ENCODE assay signal across 22 cellular contexts in genomic region chr3:160633361-160634083, GRCh38. TPM values are rescaled to one million over a fixed set of nuclear protein-coding genes. Genes with fewer than 3 reads are reported as not detected.
DNase-seq lines count a peak whose midpoint lies in the region; ATAC-seq, FAIRE-seq and TF ChIP-seq lines count a peak whose summit lies in the region.
"Had no signal": no experiment of that assay in that cellular context is flagged by ENCODE, and none has a peak within 500 bp of the region (broad histone marks: within the 10 kb centered on the region; RNA-seq: fewer than 3 reads in every experiment).

No MANE protein-coding gene starts in this region.

- no peaks in the 10 kb centered on the region for H3K9me2 ChIP-seq in Loucy (replicated peaks; ENCODE audit: low read depth, low read length)

- no peak overlapping the region for H3K4ac ChIP-seq in H1 (replicated peaks; ENCODE audit: insufficient read length, low read depth, low read length)

- POLR2A ChIA-PET in activated CD4-positive, alpha-beta T cell treated with anti-CD3 and anti-CD28 coated beads for 36 hours (lab: Charles Lee): no interaction called here
- POLR2A ChIA-PET in H1 (lab: Charles Lee; ENCODE audit: partially characterized antibody): no interaction called here

- H3K23ac ChIP-seq in H1 (ENCODE audit: insufficient read length): no peak overlapping the region

- H3K36me3 ChIP-seq in Loucy (ENCODE audit: insufficient read depth, low read length): no peaks in the 10 kb centered on the region
- H3K36me3 ChIP-seq in H1 (ENCODE audit: control insufficient read depth in 2 of 4, insufficient read depth in 4 of 4, low read length in 3 of 4): no peaks in the 10 kb centered on the region
- H3K36me3 ChIP-seq: BLaER1 treated with 17β-estradiol and CSF1 and Interleukin-3, amounts not matched to agents 10 nM and 100 nM had no signal

- H3K4me2 ChIP-seq in Loucy (ENCODE audit: low read depth, low read length, poor library complexity, severe bottlenecking) (no peak overlapping the region), H1 (ENCODE audit: insufficient read depth in 1 of 2, low read depth in 2 of 2, low read length in 2 of 2) (no peak overlapping the region)
- H3K4me2 ChIP-seq: A549; BLaER1 treated with 17β-estradiol and CSF1 and Interleukin-3, amounts not matched to agents 10 nM and 100 nM had no signal

- H2BK20ac ChIP-seq in H1 (ENCODE audit: low read length): no peak overlapping the region

- no peak for TF ChIP-seq POLR2A in H1 (IDR thresholded peaks at IDR 0.05; ENCODE audit: control extremely low read depth in 1 of 2, low read depth in 2 of 2, low read length in 2 of 2)

- H3K4me1 Mint-ChIP-seq in activated CD4-positive, alpha-beta T cell treated with anti-CD3 and anti-CD28 coated beads for 36 hours: no peaks in the 10 kb centered on the region
- H3K4me1 Mint-ChIP-seq in activated T-cell treated with anti-CD3 and anti-CD28 coated beads, Interleukin-2, amount 50 U/mL, for 4 hours (ENCODE audit: low read depth): no peaks in the 10 kb centered on the region

- H3K4me3 Mint-ChIP-seq in activated CD4-positive, alpha-beta T cell treated with anti-CD3 and anti-CD28 coated beads for 36 hours: no peak overlapping the region
- H3K4me3 Mint-ChIP-seq in activated T-cell treated with anti-CD3 and anti-CD28 coated beads, Interleukin-2, amount 50 U/mL, for 4 hours: no peak overlapping the region
- H3K4me3 Mint-ChIP-seq: CD8-positive, alpha-beta T cell; HFFc6 had no signal

- no peaks in the 10 kb centered on the region for H3K79me2 ChIP-seq in Loucy (ENCODE audit: insufficient read depth, low read length)
- H3K79me2 ChIP-seq in H1 (ENCODE audit: control insufficient read depth in 1 of 2, insufficient read depth in 2 of 2, low read length in 2 of 2): no peaks in the 10 kb centered on the region

- no peak for ATAC-seq in activated CD4-positive, alpha-beta T cell treated with anti-CD3 and anti-CD28 coated beads for 36 hours
- peak; percentile 61 for ATAC-seq in left colon
- no peak for ATAC-seq in activated T-cell treated with anti-CD3 and anti-CD28 coated beads, Interleukin-2, amount 50 U/mL, for 4 hours
- ATAC-seq: A549; CD8-positive, alpha-beta T cell had no signal

- WGBS in H1 (ENCODE audit: extremely low coverage in 1 of 2, insufficient coverage in 1 of 2, insufficient read length in 1 of 2, insufficient replicate concordance in 2 of 2, low coverage in 1 of 2, low lambda C conversion rate in 2 of 2, missing lambda C conversion rate in 1 of 2), 2 experiments: 90 to 100% methylated on average over 1 to 4 of the region's 4 CpGs

- H3K36me3 Mint-ChIP-seq in activated CD4-positive, alpha-beta T cell treated with anti-CD3 and anti-CD28 coated beads for 36 hours (ENCODE audit: low read depth): no peaks in the 10 kb centered on the region
- no peaks in the 10 kb centered on the region for H3K36me3 Mint-ChIP-seq in activated T-cell treated with anti-CD3 and anti-CD28 coated beads, Interleukin-2, amount 50 U/mL, for 4 hours (ENCODE audit: insufficient read depth)
- H3K36me3 Mint-ChIP-seq: CD8-positive, alpha-beta T cell had no signal

- no peak overlapping the region for H2BK12ac ChIP-seq in H1 (ENCODE audit: low read depth, low read length)

- H3K79me1 ChIP-seq in H1 (ENCODE audit: low read depth, low read length): no peaks in the 10 kb centered on the region

- no peak overlapping the region for H2BK120ac ChIP-seq in H1 (replicated peaks; ENCODE audit: low read depth, low read length)

- H2AFZ ChIP-seq in Loucy (ENCODE audit: low read length) (peak overlapping the region; percentile 80), H1 (ENCODE audit: low read length) (0 out of 2 replicates have a peak overlapping the region, but pooled peaks have one; percentile 25)

- H3K27ac ChIP-seq in H1 (ENCODE audit: low read depth, low read length): no peak overlapping the region
- H3K27ac ChIP-seq: 22Rv1; A549; BLaER1 treated with 17β-estradiol and CSF1 and Interleukin-3, amounts not matched to agents 10 nM and 100 nM; HL-60 had no signal

- no peak for TF ChIP-seq EP300 in H1 (IDR thresholded peaks at IDR 0.05; ENCODE audit: borderline replicate concordance in 1 of 2, low read depth in 2 of 2, low read length in 2 of 2)

- H3K27me3 Mint-ChIP-seq in activated CD4-positive, alpha-beta T cell treated with anti-CD3 and anti-CD28 coated beads for 36 hours: peaks cover 7% of the 10 kb centered on the region
- peaks cover 10% of the 10 kb centered on the region for H3K27me3 Mint-ChIP-seq in activated T-cell treated with anti-CD3 and anti-CD28 coated beads, Interleukin-2, amount 50 U/mL, for 4 hours (ENCODE audit: low read depth)

- H3K56ac ChIP-seq in H1 (replicated peaks; ENCODE audit: insufficient read length, low read depth, low read length): no peak overlapping the region

- H3K4me3 ChIP-seq in Loucy (ENCODE audit: low read length, poor library complexity, severe bottlenecking): no peak overlapping the region
- H3K4me3 ChIP-seq in H1 (ENCODE audit: extremely low read depth in 1 of 4, insufficient read depth in 2 of 4, low read depth in 3 of 4, low read length in 4 of 4): no peak overlapping the region
- H3K4me3 ChIP-seq: A549; BLaER1 treated with 17β-estradiol and CSF1 and Interleukin-3, amounts not matched to agents 10 nM and 100 nM had no signal

- H4K8ac ChIP-seq in H1 (ENCODE audit: extremely low read depth, insufficient read depth, low read length): no peak overlapping the region

- H3K9me3 ChIP-seq in Loucy (ENCODE audit: insufficient read depth, low read depth, low read length) (no peaks in the 10 kb centered on the region), H1 (ENCODE audit: insufficient read depth in 2 of 2, low read depth in 1 of 2, low read length in 1 of 2) (no peaks in the 10 kb centered on the region)
- H3K9me3 ChIP-seq: A549; BLaER1 treated with 17β-estradiol and CSF1 and Interleukin-3, amounts not matched to agents 10 nM and 100 nM had no signal

- no peaks in the 10 kb centered on the region for H3K9me3 Mint-ChIP-seq in activated CD4-positive, alpha-beta T cell treated with anti-CD3 and anti-CD28 coated beads for 36 hours (ENCODE audit: low read depth)
- no peaks in the 10 kb centered on the region for H3K9me3 Mint-ChIP-seq in activated T-cell treated with anti-CD3 and anti-CD28 coated beads, Interleukin-2, amount 50 U/mL, for 4 hours
- H3K9me3 Mint-ChIP-seq: CD8-positive, alpha-beta T cell; HFFc6 had no signal

- no peak overlapping the region for H4K91ac ChIP-seq in H1 (replicated peaks; ENCODE audit: insufficient read length, low read length)

- no peak for TF ChIP-seq RAD21 in H1 (IDR thresholded peaks at IDR 0.05 in 1 of 2, conservative IDR thresholded peaks at IDR 0.05 in 1 of 2; ENCODE audit: low read depth in 2 of 2, low read length in 2 of 2)

- no peak overlapping the region for H2BK5ac ChIP-seq in H1 (ENCODE audit: low read depth, low read length)

- intact Hi-C loops in activated CD4-positive, alpha-beta T cell treated with anti-CD3 and anti-CD28 coated beads for 36 hours (cut with DNase I, micrococcal nuclease): no loop called here
- intact Hi-C loops in left colon (cut with DNase I, micrococcal nuclease): no loop called here

- H3K27me3 ChIP-seq in Loucy (ENCODE audit: insufficient read depth, low read length, poor library complexity, severe bottlenecking) (no peaks in the 10 kb centered on the region), H1 (replicated peaks in 1 of 4; ENCODE audit: control insufficient read depth in 3 of 4, extremely low read depth in 1 of 4, insufficient read depth in 3 of 4, low read length in 3 of 4) (no peaks in the 10 kb centered on the region)
- H3K27me3 ChIP-seq: BLaER1 treated with 17β-estradiol and CSF1 and Interleukin-3, amounts not matched to agents 10 nM and 100 nM had no signal

- peak overlapping the region; percentile 15 for H3K27ac Mint-ChIP-seq in activated CD4-positive, alpha-beta T cell treated with anti-CD3 and anti-CD28 coated beads for 36 hours
- H3K27ac Mint-ChIP-seq: CD8-positive, alpha-beta T cell; HFFc6 had no signal

- CTCF ChIA-PET in activated CD4-positive, alpha-beta T cell treated with anti-CD3 and anti-CD28 coated beads for 36 hours (lab: Charles Lee): no interaction called here
- CTCF ChIA-PET in H1 (lab: Charles Lee; ENCODE audit: partially characterized antibody): interaction anchor here (0.6 to 1.9 kb wide), 3 partner anchors 10 to 588 kb away, joined by 3 to 5 read pairs (median 3); no protein-coding TSS in a partner anchor

- H3K23me2 ChIP-seq in H1 (ENCODE audit: low read depth, low read length): no peaks in the 10 kb centered on the region

- FAIRE-seq in H1 (lab: Jason Lieb, UNC): no peak
- FAIRE-seq: A549, G401.6, GM12892, GM18507 had no signal

- H4K5ac ChIP-seq in H1 (ENCODE audit: insufficient read length, low read depth, low read length): no peak overlapping the region

- H3K9ac ChIP-seq in Loucy (ENCODE audit: low read depth, low read length, poor library complexity, severe bottlenecking) (no peak overlapping the region), H1 (replicated peaks in 1 of 4; ENCODE audit: extremely low read depth in 1 of 4, low read depth in 3 of 4, low read length in 3 of 4) (no peak overlapping the region)
- H3K9ac ChIP-seq: BLaER1 treated with 17β-estradiol and CSF1 and Interleukin-3, amounts not matched to agents 10 nM and 100 nM had no signal

- TF ChIP-seq CTCF in Loucy (conservative IDR thresholded peaks at IDR 0.05; ENCODE audit: low read length) (no peak), H1 (IDR thresholded peaks at IDR 0.05; ENCODE audit: control extremely low read depth in 1 of 3, insufficient read depth in 1 of 3, low read depth in 1 of 3, low read length in 3 of 3) (no peak)

- H2AK5ac ChIP-seq in H1 (ENCODE audit: low read depth, low read length): no peak overlapping the region

- H4K20me1 ChIP-seq in Loucy (ENCODE audit: insufficient read depth, low read length, poor library complexity, severe bottlenecking) (no peaks in the 10 kb centered on the region), H1 (replicated peaks in 1 of 2; ENCODE audit: control insufficient read depth in 1 of 2, insufficient read depth in 2 of 2, low read length in 2 of 2) (no peaks in the 10 kb centered on the region)
- H4K20me1 ChIP-seq: BLaER1 treated with 17β-estradiol and CSF1 and Interleukin-3, amounts not matched to agents 10 nM and 100 nM had no signal

- no peak overlapping the region for H2BK15ac ChIP-seq in H1 (ENCODE audit: low read length)

- DNase-seq in activated CD4-positive, alpha-beta T cell treated with anti-CD3 and anti-CD28 coated beads for 36 hours: no peak
- DNase-seq in activated CD4-positive, alpha-beta T cell treated with anti-CD3 and anti-CD28 coated beads, Interleukin-2, amount 50 U/mL, for 48 hours: no peak
- no peak for DNase-seq in H1 (ENCODE audit: low read depth in 1 of 2, low spot score in 2 of 2)
- no peak for DNase-seq in left colon
- DNase-seq in NCI-H1930 (lab: John Stamatoyannopoulos, UW): no peak
- DNase-seq in EL: no peak
- no peak for DNase-seq in activated T-cell treated with anti-CD3 and anti-CD28 coated beads, Interleukin-2, amount 50 U/mL, for 4 hours
- DNase-seq: CD8-positive, alpha-beta T cell; DMS 273 treated with DMSO at 0.1 percent for 48 hours; DMS53; DND-41; HCEC 1CT; HFFc6 had no signal

- H3K18ac ChIP-seq in H1 (ENCODE audit: extremely low read depth, low read length): no peak overlapping the region

- no peak overlapping the region for H3K14ac ChIP-seq in H1 (ENCODE audit: insufficient read length)

- no peaks in the 10 kb centered on the region; the same call in 1 of the 2 replicates for H3F3A ChIP-seq in Loucy (ENCODE audit: low read depth)

- H3K4me1 ChIP-seq in Loucy (ENCODE audit: insufficient read depth, low read length, poor library complexity, severe bottlenecking) (peaks cover 13% of the 10 kb centered on the region), H1 (replicated peaks in 1 of 4; ENCODE audit: control insufficient read depth in 3 of 4, insufficient read depth in 4 of 4, low read length in 3 of 4) (no peaks in the 10 kb centered on the region)
- H3K4me1 ChIP-seq: A549; BLaER1 treated with 17β-estradiol and CSF1 and Interleukin-3, amounts not matched to agents 10 nM and 100 nM had no signal

RNA-seq across cellular contexts. Expression of gene ARL14, which starts 43.4 kb away (rescaled TPM):
- not detected for total RNA-seq in activated CD4-positive, alpha-beta T cell treated with anti-CD3 and anti-CD28 coated beads for 36 hours
- not detected in 2 replicates for total RNA-seq in H1 (2021; fragmentation: NEBNext Ultra II Directional; extraction: Animal tissue kit (Norgen Biotek cat#: 25700))
- polyA plus RNA-seq in H1 (2011; rRNA removed): not detected in 2 replicates
- polyA plus RNA-seq in H1 (2011; cell fraction: cytosol; rRNA removed): not detected
- polyA plus RNA-seq in H1 (2011; cell fraction: nucleus; rRNA removed): not detected
- not detected in 4 replicates for polyA plus RNA-seq in H1 (2012, experiment 1 of 2)
- not detected for polyA plus RNA-seq in H1 (2012, experiment 2 of 2)
- not detected for polyA plus RNA-seq in H1 (2013, experiment 1 of 2)
- not detected for polyA plus RNA-seq in H1 (2013, experiment 2 of 2)
- polyA minus RNA-seq in H1 (2011; rRNA and poly(A)+ RNA removed): not detected in 2 replicates
- not detected for polyA minus RNA-seq in H1 (2011; cell fraction: cytosol; rRNA and poly(A)+ RNA removed)
- polyA minus RNA-seq in H1 (2011; cell fraction: nucleus; rRNA and poly(A)+ RNA removed): not detected
- total RNA-seq in left colon: 10 to 100 TPM; 14.9 to 51.8 TPM
- not detected for total RNA-seq in activated T-cell treated with anti-CD3 and anti-CD28 coated beads, Interleukin-2, amount 50 U/mL, for 4 hours
- total RNA-seq: CD8-positive, alpha-beta T cell had no signal
- polyA plus RNA-seq: AG04450 had no signal

Comparison
In these comparisons a context has a peak if more than half of its experiments do, and no peak if none do; other contexts are left out.
1. RNA of gene ARL14, which starts 43.4 kb away (total RNA-seq): 14.9 to 51.8 TPM in left colon; not detected in H1, not detected in activated T-cell treated with anti-CD3 and anti-CD28 coated beads, Interleukin-2, amount 50 U/mL, for 4 hours and not detected in activated CD4-positive, alpha-beta T cell treated with anti-CD3 and anti-CD28 coated beads for 36 hours; every median in the first group is over 10 times any median in the second.